ENCODE assay signal across 10 cellular contexts in genomic region chr3:177673105-177673804, GRCh38.
A peak's percentile ranks its signal among the peaks of the same experiment; 100 is the strongest.
DNase-seq lines count a peak whose midpoint lies in the region; ATAC-seq and TF ChIP-seq lines count a peak whose summit lies in the region.
"Had no signal": no experiment of that assay in that cellular context is flagged by ENCODE, and none has a peak within 500 bp of the region (broad histone marks: within the 10 kb centered on the region; RNA-seq: fewer than 3 reads in every experiment).

No MANE protein-coding gene starts in this region.

- intact Hi-C loops in Right ventricle myocardium superior (cut with DNase I) (no loop called here), left lung (cut with DNase I) (no loop called here), vagina (cut with DNase I) (no loop called here)

- peaks cover 0 to 14% of the 10 kb centered on the region in 2 donors for H3K4me1 ChIP-seq in right atrium auricular region
- H3K4me1 ChIP-seq in left lung: peaks cover 7 to 9% of the 10 kb centered on the region in 2 donors
- H3K4me1 ChIP-seq in vagina: peaks cover 8% of the 10 kb centered on the region

- no peak for TF ChIP-seq POLR2A in vagina (IDR thresholded peaks at IDR 0.05)

- DNase-seq in Right ventricle myocardium superior (no peak), right atrium auricular region (ENCODE audit: low spot score) (no peak), choroid plexus epithelial cell (ENCODE audit: low read depth) (peak; percentile 97), left lung (no peak), vagina (ENCODE audit: extremely low spot score in 2 of 2) (no peak), T-helper 1 cell (no peak), WERI-Rb-1 (no peak), GM20000 (ENCODE audit: low spot score) (no peak)
- DNase-seq: C1 segment of cervical spinal cord, nephron progenitor cell had no signal

- ATAC-seq in Right ventricle myocardium superior (ENCODE audit: poor library complexity) (peak; percentile 77), left lung (peak; percentile 63)

- H3K36me3 ChIP-seq in right atrium auricular region: no peaks in the 10 kb centered on the region
- no peaks in the 10 kb centered on the region for H3K36me3 ChIP-seq in left lung
- H3K36me3 ChIP-seq in vagina: no peaks in the 10 kb centered on the region
- H3K36me3 ChIP-seq in WERI-Rb-1: no peaks in the 10 kb centered on the region

- H3K27me3 ChIP-seq in right atrium auricular region (no peaks in the 10 kb centered on the region), left lung (no peaks in the 10 kb centered on the region), vagina (no peaks in the 10 kb centered on the region), WERI-Rb-1 (ENCODE audit: insufficient read depth, low read depth, severe bottlenecking) (no peaks in the 10 kb centered on the region)

- no peak overlapping the region for H3K27ac ChIP-seq in right atrium auricular region
- H3K27ac ChIP-seq in left lung: peak overlapping the region in 1 of 2 donors; percentile 59
- H3K27ac ChIP-seq in vagina: peak overlapping the region; percentile 37
- H3K27ac ChIP-seq in WERI-Rb-1: no peak overlapping the region

- TF ChIP-seq CTCF in right atrium auricular region (IDR thresholded peaks at IDR 0.05) (no peak), choroid plexus epithelial cell (conservative IDR thresholded peaks at IDR 0.05; ENCODE audit: low read depth, low read length) (no peak), left lung (IDR thresholded peaks at IDR 0.05) (no peak), vagina (IDR thresholded peaks at IDR 0.05) (no peak), WERI-Rb-1 (IDR thresholded peaks at IDR 0.05; ENCODE audit: low read depth, low read length) (no peak), GM20000 (IDR thresholded peaks at IDR 0.05; ENCODE audit: extremely low read depth, missing control alignments) (no peak)

- no peaks in the 10 kb centered on the region for H3K9me3 ChIP-seq in right atrium auricular region
- H3K9me3 ChIP-seq in left lung: no peaks in the 10 kb centered on the region
- H3K9me3 ChIP-seq in vagina: no peaks in the 10 kb centered on the region
- H3K9me3 ChIP-seq in WERI-Rb-1 (ENCODE audit: severe bottlenecking): no peaks in the 10 kb centered on the region

- H3K4me3 ChIP-seq in right atrium auricular region (no peak overlapping the region), choroid plexus epithelial cell (ENCODE audit: low read depth, low read length) (no peak overlapping the region), left lung (no peak overlapping the region), vagina (no peak overlapping the region), WERI-Rb-1 (ENCODE audit: low read depth, low read length) (no peak overlapping the region)
